In the genomic region with DNA sequence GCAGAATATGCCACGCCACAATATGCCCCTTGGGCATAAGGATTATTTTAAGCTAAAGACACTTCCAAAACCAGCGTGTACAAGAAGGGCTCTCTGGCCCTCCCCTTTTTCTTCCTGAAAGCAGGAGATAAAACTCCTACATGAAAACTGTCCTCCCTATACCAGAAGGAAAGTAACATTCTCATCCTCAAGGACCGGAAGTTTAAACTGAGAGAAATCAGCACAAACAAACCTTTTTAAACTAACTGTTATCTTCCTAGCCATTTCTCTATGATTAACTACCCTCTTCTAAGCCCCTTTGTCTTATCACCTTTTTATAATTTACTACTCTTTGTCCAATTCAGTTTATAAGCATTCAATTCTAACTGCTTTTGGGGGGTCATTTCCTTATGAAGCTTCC, we compare ENCODE assay signal across 20 cellular contexts. TPM values are rescaled to one million over a fixed set of nuclear protein-coding genes. Genes with fewer than 3 reads are reported as not detected.
DNase-seq lines count a peak whose midpoint lies in the region; TF ChIP-seq lines count a peak whose summit lies in the region.
"Had no signal": no experiment of that assay in that cellular context is flagged by ENCODE, and none has a peak within 500 bp of the region (broad histone marks: within the 10 kb centered on the region; RNA-seq: fewer than 3 reads in every experiment).

No MANE protein-coding gene starts in this region.

- no TSS peak for BruUV-seq in OCI-LY7 (replicated peaks; lab: Mats Ljungman, UMichigan)

- DNase-seq in OCI-LY7 (ENCODE audit: low spot score) = no peak
- peak; percentile 22 for DNase-seq in left kidney (ENCODE audit: low read depth, low spot score)
- no peak for DNase-seq in type B pancreatic cell (ENCODE audit: extremely low spot score, unreplicated experiment)
- no peak for DNase-seq in activated CD4-positive, alpha-beta memory T cell treated with anti-CD3 and anti-CD28 coated beads, Interleukin-2, amount 10 ng/mL, durations not matched to agents 7 days and 5 days
- DNase-seq in effector CD4-positive, alpha-beta T cell = no peak
- no peak for DNase-seq in 8988T
- DNase-seq: GOT3, NCI-H1092 treated with DMSO at 0.1 percent for 48 hours, NCI-H1436, NCI-H187, NCI-H2081 treated with DMSO at 0.1 percent for 48 hours, NCI-H2171, NCI-H226, NCI-H69, SK-N-SH, SW 1271 had no signal

- peaks cover 10% of the 10 kb centered on the region for H3K4me1 Mint-ChIP-seq in type B pancreatic cell (ENCODE audit: unreplicated experiment)
- no peaks in the 10 kb centered on the region for H3K4me1 Mint-ChIP-seq in activated CD4-positive, alpha-beta memory T cell treated with anti-CD3 and anti-CD28 coated beads, Interleukin-2, amount 10 ng/mL, durations not matched to agents 7 days and 5 days

- H3K36me3 ChIP-seq in DOHH2 (ENCODE audit: control insufficient read depth, low read length) = peaks cover 15% of the 10 kb centered on the region; the same call in 1 of the 2 replicates
- no peaks in the 10 kb centered on the region for H3K36me3 ChIP-seq in OCI-LY7 (ENCODE audit: insufficient read depth, low read length)
- H3K36me3 ChIP-seq: HAP-1 had no signal

- H3K4me3 Mint-ChIP-seq in type B pancreatic cell = peak overlapping the region; percentile 37
- no peak overlapping the region for H3K4me3 Mint-ChIP-seq in activated CD4-positive, alpha-beta memory T cell treated with anti-CD3 and anti-CD28 coated beads, Interleukin-2, amount 10 ng/mL, durations not matched to agents 7 days and 5 days
- H3K4me3 Mint-ChIP-seq: B cell, IgD-negative memory B cell had no signal

- peaks cover 47% of the 10 kb centered on the region for H3F3A ChIP-seq in DOHH2 (ENCODE audit: control insufficient read depth, insufficient read depth)

- POLR2A ChIA-PET in OCI-LY7 (lab: Charles Lee) = interaction anchor here (1.2 to 5.3 kb wide), 7 partner anchors 9 to 22 kb away, joined by 3 to 47 read pairs (median 5); no protein-coding TSS in a partner anchor
- POLR2A ChIA-PET in activated CD4-positive, alpha-beta memory T cell treated with anti-CD3 and anti-CD28 coated beads, Interleukin-2, amount 10 ng/mL, durations not matched to agents 7 days and 5 days (lab: Charles Lee) = no interaction called here

- H3K4me2 ChIP-seq in DOHH2 (ENCODE audit: low read length) (peak overlapping the region; percentile 92), OCI-LY7 (ENCODE audit: low read length) (no peak overlapping the region)
- H3K4me2 ChIP-seq: SK-N-SH had no signal

- H2AFZ ChIP-seq in OCI-LY7 (ENCODE audit: low read length) = peak overlapping the region; percentile 54; the same call in 1 of the 2 replicates

- no peaks in the 10 kb centered on the region for H3K9me3 Mint-ChIP-seq in type B pancreatic cell
- no peaks in the 10 kb centered on the region for H3K9me3 Mint-ChIP-seq in activated CD4-positive, alpha-beta memory T cell treated with anti-CD3 and anti-CD28 coated beads, Interleukin-2, amount 10 ng/mL, durations not matched to agents 7 days and 5 days

- peaks cover 21% of the 10 kb centered on the region for H3K79me2 ChIP-seq in DOHH2 (ENCODE audit: control insufficient read depth, low read length)
- no peaks in the 10 kb centered on the region for H3K79me2 ChIP-seq in OCI-LY7 (ENCODE audit: insufficient read depth, low read depth, low read length)

- H3K27me3 Mint-ChIP-seq in type B pancreatic cell = peaks cover 3% of the 10 kb centered on the region
- H3K27me3 Mint-ChIP-seq in activated CD4-positive, alpha-beta memory T cell treated with anti-CD3 and anti-CD28 coated beads, Interleukin-2, amount 10 ng/mL, durations not matched to agents 7 days and 5 days = peaks cover 17% of the 10 kb centered on the region

- CTCF ChIA-PET in OCI-LY7 (lab: Charles Lee; ENCODE audit: unreplicated experiment) = interaction anchor here (1.4 kb wide), 1 partner anchor 10 kb away, joined by 4 read pairs; no protein-coding TSS in a partner anchor
- CTCF ChIA-PET in activated CD4-positive, alpha-beta memory T cell treated with anti-CD3 and anti-CD28 coated beads, Interleukin-2, amount 10 ng/mL, durations not matched to agents 7 days and 5 days (lab: Charles Lee) = interaction anchor here (1.2 kb wide), 1 partner anchor 9 kb away, joined by 3 read pairs; no protein-coding TSS in a partner anchor

- no peaks in the 10 kb centered on the region for H3K36me3 Mint-ChIP-seq in type B pancreatic cell
- H3K36me3 Mint-ChIP-seq in activated CD4-positive, alpha-beta memory T cell treated with anti-CD3 and anti-CD28 coated beads, Interleukin-2, amount 10 ng/mL, durations not matched to agents 7 days and 5 days (ENCODE audit: low read depth) = no peaks in the 10 kb centered on the region
- H3K36me3 Mint-ChIP-seq: IgD-negative memory B cell had no signal

- H3K9me2 ChIP-seq in DOHH2 (replicated peaks; ENCODE audit: control insufficient read depth, low read length) (no peaks in the 10 kb centered on the region), OCI-LY7 (ENCODE audit: insufficient read depth, low read length) (no peaks in the 10 kb centered on the region)
- H3K9me2 ChIP-seq: SK-N-SH had no signal

- H4K20me1 ChIP-seq in DOHH2 (ENCODE audit: control insufficient read depth, insufficient read depth, low read depth, low read length) = no peaks in the 10 kb centered on the region
- H4K20me1 ChIP-seq in OCI-LY7 (ENCODE audit: insufficient read depth, low read length) = no peaks in the 10 kb centered on the region

- H3K9me3 ChIP-seq in DOHH2 (ENCODE audit: control insufficient read depth, insufficient read depth, low read length) = no peaks in the 10 kb centered on the region
- no peaks in the 10 kb centered on the region for H3K9me3 ChIP-seq in OCI-LY7 (ENCODE audit: low read length)
- H3K9me3 ChIP-seq: HAP-1, SK-N-SH had no signal

- H3K4me3 ChIP-seq in DOHH2 (ENCODE audit: low read length) (peak overlapping the region; percentile 17), OCI-LY7 (ENCODE audit: low read depth, low read length, poor library complexity, severe bottlenecking) (no peak overlapping the region)
- H3K4me3 ChIP-seq: HAP-1 had no signal

- no peak for TF ChIP-seq CTCF in DOHH2 (IDR thresholded peaks at IDR 0.05; ENCODE audit: low read depth, low read length, poor library complexity, severe bottlenecking)
- no peak for TF ChIP-seq CTCF in OCI-LY7 (conservative IDR thresholded peaks at IDR 0.05; ENCODE audit: low read length)
- TF ChIP-seq CTCF in type B pancreatic cell (conservative IDR thresholded peaks at IDR 0.05) = no peak

- intact Hi-C loops in OCI-LY7 (cut with micrococcal nuclease; ENCODE audit: unreplicated experiment) = no loop called here

- H3K4me1 ChIP-seq in DOHH2 (ENCODE audit: control insufficient read depth, low read length) (peaks cover 98% of the 10 kb centered on the region), OCI-LY7 (ENCODE audit: insufficient read depth, low read length, poor library complexity, severe bottlenecking) (peaks cover 45% of the 10 kb centered on the region)

- H3K27ac ChIP-seq in DOHH2 (ENCODE audit: low read depth, low read length) = peak overlapping the region; percentile 97
- no peak overlapping the region for H3K27ac ChIP-seq in OCI-LY7 (ENCODE audit: low read depth, low read length, poor library complexity, severe bottlenecking)

- H3K27ac Mint-ChIP-seq in type B pancreatic cell = peak overlapping the region; percentile 71
- H3K27ac Mint-ChIP-seq in activated CD4-positive, alpha-beta memory T cell treated with anti-CD3 and anti-CD28 coated beads, Interleukin-2, amount 10 ng/mL, durations not matched to agents 7 days and 5 days = no peak overlapping the region
- H3K27ac Mint-ChIP-seq: B cell, IgD-negative memory B cell had no signal

- H3K27me3 ChIP-seq in DOHH2 (ENCODE audit: control insufficient read depth, low read length) = no peaks in the 10 kb centered on the region

RNA-seq across cellular contexts. Expression of a gene that starts 16.4 kb away (rescaled TPM):
- total RNA-seq in OCI-LY7 (2014; rRNA removed; shearing (Covaris generic)) = 114 and 136 TPM in 2 replicates
- 115 and 120 TPM in 2 replicates for total RNA-seq in OCI-LY7 (2022)
- 11.7 and 13.3 TPM in 2 replicates for total RNA-seq in type B pancreatic cell (ENCODE audit: low replicate concordance)
- total RNA-seq in activated CD4-positive, alpha-beta memory T cell treated with anti-CD3 and anti-CD28 coated beads, Interleukin-2, amount 10 ng/mL, durations not matched to agents 7 days and 5 days = under 1 TPM; 0.43 to 0.93 TPM
